Comparison of ENCODE assay signal across 18 cellular contexts in genomic region chr15:40151991-40152390, GRCh38. TPM values are rescaled to one million over a fixed set of nuclear protein-coding genes. Genes with fewer than 3 reads are reported as not detected.
A peak's percentile ranks its signal among the peaks of the same experiment; 100 is the strongest.
DNase-seq lines count a peak whose midpoint lies in the region; ATAC-seq, FAIRE-seq and TF ChIP-seq lines count a peak whose summit lies in the region.
"Had no signal": no experiment of that assay in that cellular context is flagged by ENCODE, and none has a peak within 500 bp of the region (broad histone marks: within the 10 kb centered on the region; RNA-seq: fewer than 3 reads in every experiment).

No MANE protein-coding gene starts in this region.

- no peak overlapping the region for H3K14ac ChIP-seq in H1 (ENCODE audit: insufficient read length)

- H3K27ac ChIP-seq in GM23338 (ENCODE audit: low read depth) (no peak overlapping the region), PC-3 (ENCODE audit: low read length) (no peak overlapping the region), H1 (ENCODE audit: low read depth, low read length) (no peak overlapping the region)
- H3K27ac ChIP-seq: BLaER1 had no signal

- no peak overlapping the region for H3K56ac ChIP-seq in H1 (replicated peaks; ENCODE audit: insufficient read length, low read depth, low read length)

- H3K79me2 ChIP-seq in GM23338 (replicated peaks; ENCODE audit: insufficient read depth) (no peaks in the 10 kb centered on the region), PC-3 (ENCODE audit: low read length) (no peaks in the 10 kb centered on the region), H1 (ENCODE audit: control insufficient read depth in 1 of 2, insufficient read depth in 2 of 2, low read length in 2 of 2) (no peaks in the 10 kb centered on the region)

- H3K9ac ChIP-seq in PC-3 (ENCODE audit: low read length) (no peak overlapping the region), H1 (replicated peaks in 1 of 4; ENCODE audit: extremely low read depth in 1 of 4, low read depth in 3 of 4, low read length in 3 of 4) (no peak overlapping the region)
- H3K9ac ChIP-seq: BLaER1 had no signal

- WGBS in H1 (ENCODE audit: extremely low coverage in 1 of 2, insufficient coverage in 1 of 2, insufficient read length in 1 of 2, insufficient replicate concordance in 2 of 2, low coverage in 1 of 2, low lambda C conversion rate in 2 of 2, missing lambda C conversion rate in 1 of 2), 2 experiments = 96% methylated on average over 4 of the region's 4 CpGs; no CpG with 5 or more reads in 1 of the 2 experiments

- no peak overlapping the region for H3K4ac ChIP-seq in H1 (replicated peaks; ENCODE audit: insufficient read length, low read depth, low read length)

- peak overlapping the region; percentile 49; the same call in 1 of the 2 replicates for H2BK5ac ChIP-seq in H1 (ENCODE audit: low read depth, low read length)

- H4K91ac ChIP-seq in H1 (replicated peaks; ENCODE audit: insufficient read length, low read length) = peak overlapping the region; percentile 39

- no peak for DNase-seq in GM23338 (ENCODE audit: low spot score)
- peak; percentile 82 for DNase-seq in PC-3
- no peak for DNase-seq in H1 (ENCODE audit: low read depth in 1 of 2, low spot score in 2 of 2)
- DNase-seq in glutamatergic neuron = no peak
- DNase-seq in putamen (ENCODE audit: low spot score) = no peak
- DNase-seq in ACHN = no peak
- no peak for DNase-seq in SIG-M5 treated with dmso at 0.1 percent for 504 hours (lab: John Stamatoyannopoulos, UW; ENCODE audit: unreplicated experiment)
- DNase-seq: CD4-positive, alpha-beta memory T cell; DMS79 treated with DMSO at 0.1 percent for 48 hours; GF-D8; IMR-90 had no signal

- H3K9me3 Mint-ChIP-seq in GM23338 (no peaks in the 10 kb centered on the region; the same call in 2 of the 3 replicates), glutamatergic neuron (ENCODE audit: unreplicated experiment) (peaks cover 1% of the 10 kb centered on the region)
- H3K9me3 Mint-ChIP-seq: CD4-positive, alpha-beta memory T cell had no signal

- no peaks in the 10 kb centered on the region for H3K9me3 ChIP-seq in PC-3 (ENCODE audit: low read length)
- no peaks in the 10 kb centered on the region for H3K9me3 ChIP-seq in H1 (ENCODE audit: insufficient read depth in 2 of 2, low read depth in 1 of 2, low read length in 1 of 2)
- H3K9me3 ChIP-seq: BLaER1, HAP-1 had no signal

- H2AK5ac ChIP-seq in H1 (ENCODE audit: low read depth, low read length) = peak overlapping the region; percentile 47; the same call in 1 of the 2 replicates

- H3K9me2 ChIP-seq in GM23338 (ENCODE audit: insufficient read depth) (peaks cover 9% of the 10 kb centered on the region), PC-3 (replicated peaks; ENCODE audit: low read length) (no peaks in the 10 kb centered on the region)

- peak overlapping the region; percentile 95 for H2BK120ac ChIP-seq in H1 (replicated peaks; ENCODE audit: low read depth, low read length)

- H3K36me3 ChIP-seq in GM23338 (ENCODE audit: insufficient read depth) (no peaks in the 10 kb centered on the region), PC-3 (ENCODE audit: low read depth, low read length) (no peaks in the 10 kb centered on the region), H1 (ENCODE audit: control insufficient read depth in 2 of 4, insufficient read depth in 4 of 4, low read length in 3 of 4) (no peaks in the 10 kb centered on the region)
- H3K36me3 ChIP-seq: BLaER1, HAP-1 had no signal

- no peak for TF ChIP-seq POLR2A in H1 (IDR thresholded peaks at IDR 0.05; ENCODE audit: control extremely low read depth in 1 of 2, low read depth in 2 of 2, low read length in 2 of 2)

- H3K4me1 ChIP-seq in GM23338 (ENCODE audit: insufficient read depth) (peaks cover 24% of the 10 kb centered on the region), PC-3 (ENCODE audit: insufficient read depth, low read length) (peaks cover 53% of the 10 kb centered on the region), H1 (replicated peaks in 1 of 4; ENCODE audit: control insufficient read depth in 3 of 4, insufficient read depth in 4 of 4, low read length in 3 of 4) (peaks cover 9 to 20% (median 18%) of the 10 kb centered on the region in 4 experiments)
- H3K4me1 ChIP-seq: BLaER1, HAP-1 had no signal

- no peak for TF ChIP-seq CTCF in GM23338 (conservative IDR thresholded peaks at IDR 0.05; ENCODE audit: low read depth in 2 of 2)
- no peak for TF ChIP-seq CTCF in PC-3 (conservative IDR thresholded peaks at IDR 0.05; ENCODE audit: low read depth, low read length)
- no peak for TF ChIP-seq CTCF in H1 (IDR thresholded peaks at IDR 0.05; ENCODE audit: control extremely low read depth in 1 of 3, insufficient read depth in 1 of 3, low read depth in 1 of 3, low read length in 3 of 3)
- no peak for TF ChIP-seq CTCF in glutamatergic neuron (IDR thresholded peaks at IDR 0.05; ENCODE audit: partially characterized antibody, unreplicated experiment)

- TF ChIP-seq RAD21 in H1 (IDR thresholded peaks at IDR 0.05 in 1 of 2, conservative IDR thresholded peaks at IDR 0.05 in 1 of 2; ENCODE audit: low read depth in 2 of 2, low read length in 2 of 2) = no peak

- POLR2A ChIA-PET in PC-3 (lab: Charles Lee; ENCODE audit: unreplicated experiment) = no interaction called here
- POLR2A ChIA-PET in H1 (lab: Charles Lee; ENCODE audit: partially characterized antibody) = no interaction called here

- in situ Hi-C loops in ACHN (cut with HindIII; ENCODE audit: low pct_ligation_motif_present, low pct_unique_long_range_greater_than_20kb, low sequenced_read_pairs) = no loop called here

- ATAC-seq in GM23338 = no peak
- ATAC-seq in PC-3 = peak; percentile 37
- ATAC-seq in HG02678 (IDR thresholded peaks at IDR 0.05; ENCODE audit: unreplicated experiment) = no peak
- ATAC-seq: K562 had no signal

- no peak for TF ChIP-seq EP300 in H1 (IDR thresholded peaks at IDR 0.05; ENCODE audit: borderline replicate concordance in 1 of 2, low read depth in 2 of 2, low read length in 2 of 2)

- peaks cover 15% of the 10 kb centered on the region; the same call in 1 of the 2 replicates for H3F3A ChIP-seq in GM23338 (replicated peaks; ENCODE audit: low read depth)
- H3F3A ChIP-seq in PC-3 (ENCODE audit: low read length, unreplicated experiment) = no peaks in the 10 kb centered on the region

- H3K4me3 ChIP-seq in GM23338 (no peak overlapping the region), PC-3 (ENCODE audit: low read length) (no peak overlapping the region), H1 (ENCODE audit: extremely low read depth in 1 of 4, insufficient read depth in 2 of 4, low read depth in 3 of 4, low read length in 4 of 4) (no peak overlapping the region)
- H3K4me3 ChIP-seq: BLaER1, HAP-1, K562 had no signal

- no peaks in the 10 kb centered on the region for H3K27me3 ChIP-seq in GM23338 (ENCODE audit: insufficient read depth)
- H3K27me3 ChIP-seq in PC-3 (ENCODE audit: low read length) = no peaks in the 10 kb centered on the region
- H3K27me3 ChIP-seq in H1 (replicated peaks in 1 of 4; ENCODE audit: control insufficient read depth in 3 of 4, extremely low read depth in 1 of 4, insufficient read depth in 3 of 4, low read length in 3 of 4) = no peaks in the 10 kb centered on the region
- H3K27me3 ChIP-seq: BLaER1 had no signal

- no peak overlapping the region for H4K5ac ChIP-seq in H1 (ENCODE audit: insufficient read length, low read depth, low read length)

- H4K8ac ChIP-seq in H1 (ENCODE audit: extremely low read depth, insufficient read depth, low read length) = no peak overlapping the region

- H4K20me1 ChIP-seq in GM23338 (replicated peaks; ENCODE audit: insufficient read depth) = no peaks in the 10 kb centered on the region
- no peaks in the 10 kb centered on the region for H4K20me1 ChIP-seq in PC-3 (ENCODE audit: low read length)
- no peaks in the 10 kb centered on the region for H4K20me1 ChIP-seq in H1 (replicated peaks in 1 of 2; ENCODE audit: control insufficient read depth in 1 of 2, insufficient read depth in 2 of 2, low read length in 2 of 2)
- H4K20me1 ChIP-seq: BLaER1 had no signal

- intact Hi-C loops in PC-3 (cut with micrococcal nuclease) = loop anchor here (2.0 kb wide), 1 partner anchor 43 kb away; the partner anchor contains the start of gene BMF

- no peak for FAIRE-seq in H1 (lab: Jason Lieb, UNC)
- FAIRE-seq: A204.1, HTR-8/SVneo, K562 had no signal

- H3K18ac ChIP-seq in H1 (ENCODE audit: extremely low read depth, low read length) = no peak overlapping the region

- no TSS peak for BruUV-seq in PC-3 (replicated peaks; lab: Mats Ljungman, UMichigan)

- H3K4me2 ChIP-seq in GM23338 (no peak overlapping the region), PC-3 (ENCODE audit: low read length) (peak overlapping the region; percentile 73), H1 (ENCODE audit: insufficient read depth in 1 of 2, low read depth in 2 of 2, low read length in 2 of 2) (no peak overlapping the region)
- H3K4me2 ChIP-seq: BLaER1 had no signal

- H2BK20ac ChIP-seq in H1 (ENCODE audit: low read length) = peak overlapping the region; percentile 88; the same call in 1 of the 2 replicates

- no peaks in the 10 kb centered on the region for H3K23me2 ChIP-seq in H1 (ENCODE audit: low read depth, low read length)

- 0 out of 2 replicates have a peak overlapping the region, but pooled peaks have one; percentile 81 for H2BK12ac ChIP-seq in H1 (ENCODE audit: low read depth, low read length)

- H3K23ac ChIP-seq in H1 (ENCODE audit: insufficient read length) = no peak overlapping the region

- H3K27me3 Mint-ChIP-seq in GM23338 (ENCODE audit: insufficient read depth, low read depth, poor library complexity) = peaks cover 23% of the 10 kb centered on the region
- peaks cover 8% of the 10 kb centered on the region for H3K27me3 Mint-ChIP-seq in glutamatergic neuron (ENCODE audit: unreplicated experiment)

- CTCF ChIA-PET in PC-3 (lab: Charles Lee) = no interaction called here
- CTCF ChIA-PET in H1 (lab: Charles Lee; ENCODE audit: partially characterized antibody) = interaction anchor here (0.8 to 16.9 kb wide), 3 partner anchors 9 to 98 kb away, joined by 3 to 249 read pairs (median 3); partner anchors contain the start of genes BMF and BUB1B

- H3K36me3 Mint-ChIP-seq in GM23338 (ENCODE audit: low read depth) (no peaks in the 10 kb centered on the region), glutamatergic neuron (ENCODE audit: unreplicated experiment) (no peaks in the 10 kb centered on the region)
- H3K36me3 Mint-ChIP-seq: CD14-positive monocyte; CD4-positive, alpha-beta memory T cell had no signal

- H3K4me3 Mint-ChIP-seq in GM23338 (no peak overlapping the region), glutamatergic neuron (ENCODE audit: unreplicated experiment) (no peak overlapping the region)
- H3K4me3 Mint-ChIP-seq: CD14-positive monocyte; CD4-positive, alpha-beta memory T cell had no signal

- no peak overlapping the region for H2BK15ac ChIP-seq in H1 (ENCODE audit: low read length)

- H2AFZ ChIP-seq in GM23338 (0 out of 2 replicates have a peak overlapping the region, but pooled peaks have one; percentile 47), PC-3 (ENCODE audit: low read length) (no peak overlapping the region), H1 (ENCODE audit: low read length) (peak overlapping the region; percentile 14; the same call in 1 of the 2 replicates)

- H3K4me1 Mint-ChIP-seq in GM23338 (peaks cover 30% of the 10 kb centered on the region), glutamatergic neuron (ENCODE audit: low read depth, unreplicated experiment) (peaks cover 10% of the 10 kb centered on the region)
- H3K4me1 Mint-ChIP-seq: CD4-positive, alpha-beta memory T cell had no signal

- H3K27ac Mint-ChIP-seq in GM23338 (no peak overlapping the region), glutamatergic neuron (ENCODE audit: unreplicated experiment) (peak overlapping the region; percentile 4)
- H3K27ac Mint-ChIP-seq: CD14-positive monocyte; CD4-positive, alpha-beta memory T cell had no signal

- no peaks in the 10 kb centered on the region for H3K79me1 ChIP-seq in H1 (ENCODE audit: low read depth, low read length)

RNA-seq across cellular contexts. Expression of gene BUB1B, which starts 8.9 kb away (rescaled TPM):
- total RNA-seq in GM23338 (2014; rRNA removed; shearing (Covaris generic)) = 113 and 160 TPM in 2 replicates
- polyA plus RNA-seq in GM23338 (2016; fragmentation: Nextera tagmentation; extraction: Ambion mirVana) = 69.3 and 77.7 TPM in 2 replicates
- total RNA-seq in PC-3 (2014; rRNA removed) = 73.0 and 96.4 TPM in 2 replicates
- total RNA-seq in H1 (2021; fragmentation: NEBNext Ultra II Directional; extraction: Animal tissue kit (Norgen Biotek cat#: 25700)) = 144 and 153 TPM in 2 replicates
- 31.7 and 48.9 TPM in 2 replicates for polyA plus RNA-seq in H1 (2011; rRNA removed)
- polyA plus RNA-seq in H1 (2011; cell fraction: cytosol; rRNA removed) = 68.3 TPM
- 101 TPM for polyA plus RNA-seq in H1 (2011; cell fraction: nucleus; rRNA removed)
- 93.4 to 126 TPM (median 104 TPM) in 4 replicates for polyA plus RNA-seq in H1 (2012, experiment 1 of 2)
- polyA plus RNA-seq in H1 (2012, experiment 2 of 2) = 5.9 TPM
- 72.9 TPM for polyA plus RNA-seq in H1 (2013, experiment 1 of 2)
- polyA plus RNA-seq in H1 (2013, experiment 2 of 2) = 69.3 TPM
- polyA minus RNA-seq in H1 (2011; rRNA and poly(A)+ RNA removed) = 72.1 and 91.2 TPM in 2 replicates
- 43.2 TPM for polyA minus RNA-seq in H1 (2011; cell fraction: cytosol; rRNA and poly(A)+ RNA removed)
- polyA minus RNA-seq in H1 (2011; cell fraction: nucleus; rRNA and poly(A)+ RNA removed) = 127 TPM
- 16.5 TPM for total RNA-seq in glutamatergic neuron (ENCODE audit: unreplicated experiment)

RNA-seq across cellular contexts. Expression of gene BMF, which starts 43.3 kb away (rescaled TPM):
- total RNA-seq in GM23338 (2014; rRNA removed; shearing (Covaris generic)) = 16.0 and 20.3 TPM in 2 replicates
- 2.0 and 2.5 TPM in 2 replicates for polyA plus RNA-seq in GM23338 (2016; fragmentation: Nextera tagmentation; extraction: Ambion mirVana)
- total RNA-seq in PC-3 (2014; rRNA removed) = 0.95 and 5.2 TPM in 2 replicates
- 24.2 and 30.9 TPM in 2 replicates for total RNA-seq in H1 (2021; fragmentation: NEBNext Ultra II Directional; extraction: Animal tissue kit (Norgen Biotek cat#: 25700))
- 21.2 and 29.0 TPM in 2 replicates for polyA plus RNA-seq in H1 (2011; rRNA removed)
- 23.4 TPM for polyA plus RNA-seq in H1 (2011; cell fraction: cytosol; rRNA removed)
- polyA plus RNA-seq in H1 (2011; cell fraction: nucleus; rRNA removed) = 28.4 TPM
- 20.6 to 25.4 TPM (median 23.4 TPM) in 4 replicates for polyA plus RNA-seq in H1 (2012, experiment 1 of 2)
- polyA plus RNA-seq in H1 (2012, experiment 2 of 2) = 20.0 TPM
- polyA plus RNA-seq in H1 (2013, experiment 1 of 2) = 9.5 TPM
- polyA plus RNA-seq in H1 (2013, experiment 2 of 2) = 9.4 TPM
- polyA minus RNA-seq in H1 (2011; rRNA and poly(A)+ RNA removed) = 36.9 and 38.5 TPM in 2 replicates
- polyA minus RNA-seq in H1 (2011; cell fraction: cytosol; rRNA and poly(A)+ RNA removed) = 23.9 TPM
- polyA minus RNA-seq in H1 (2011; cell fraction: nucleus; rRNA and poly(A)+ RNA removed) = 28.7 TPM
- 11.3 TPM for total RNA-seq in glutamatergic neuron (ENCODE audit: unreplicated experiment)
